ENCODE assay signal across 19 cellular contexts in the genomic region with DNA sequence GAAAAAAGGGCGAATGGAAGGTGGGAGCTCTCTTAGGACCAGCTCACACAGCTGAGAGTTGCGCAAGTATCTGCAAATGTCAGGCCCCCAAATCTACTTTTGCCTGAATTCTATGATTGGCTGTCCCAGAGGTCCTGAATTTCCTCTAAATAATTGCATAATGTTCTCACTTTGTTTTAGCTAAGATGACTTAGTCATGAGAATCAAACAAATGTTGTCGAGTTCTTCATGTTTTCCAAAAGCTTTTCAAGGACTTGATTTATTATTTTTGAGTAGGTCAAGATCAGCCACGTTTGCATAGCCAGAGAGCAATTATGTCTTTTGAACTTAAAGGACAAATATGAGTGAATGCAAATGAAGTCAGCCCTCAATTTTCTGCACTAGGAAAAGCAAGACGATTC.
DNase-seq lines count a peak whose midpoint lies in the region; ATAC-seq and TF ChIP-seq lines count a peak whose summit lies in the region.
"Had no signal": no experiment of that assay in that cellular context is flagged by ENCODE, and none has a peak within 500 bp of the region (broad histone marks: within the 10 kb centered on the region; RNA-seq: fewer than 3 reads in every experiment).

No MANE protein-coding gene starts in this region.

- intact Hi-C loops in heart left ventricle (cut with DNase I) (loop anchor here in 7 of 10 donors (5.0 to 10.0 kb wide), 10 partner anchors 64 to 548 kb away; no protein-coding TSS in a partner anchor), sigmoid colon (cut with DNase I) (loop anchor here (5.0 kb wide), 1 partner anchor 234 kb away; no protein-coding TSS in a partner anchor)

- DNase-seq in EH (ENCODE audit: low read depth), result peak; percentile 37
- peak; percentile 68 for DNase-seq in adipocyte (ENCODE audit: low read depth)
- no peak for DNase-seq in heart left ventricle
- DNase-seq in sigmoid colon, result peak; percentile 77
- DNase-seq in activated naive CD4-positive, alpha-beta T cell treated with anti-CD3 and anti-CD28 coated beads, Interleukin-2, amount 50 U/mL, for 72 hours (ENCODE audit: low spot score in 2 of 2), result no peak
- no peak for DNase-seq in WERI-Rb-1
- no peak for DNase-seq in ecto neural progenitor cell (ENCODE audit: low spot score)
- DNase-seq in DMS114 treated with DMSO at 0.1 percent for 48 hours (lab: John Stamatoyannopoulos, UW; ENCODE audit: unreplicated experiment), result no peak
- DNase-seq: activated CD4-positive, alpha-beta T cell treated with anti-CD3 and anti-CD28 coated beads, Interleukin-2, amount 10 ng/mL, durations not matched to agents 7 days and 5 days; activated naive CD4-positive, alpha-beta T cell treated with anti-CD3 and anti-CD28 coated beads for 36 hours; effector memory CD8-positive, alpha-beta T cell; kidney; NCI-H146; NCI-H345; stimulated activated CD4-positive, alpha-beta T cell treated with anti-CD3 and anti-CD28 coated beads, Interleukin-12 subunit alpha, Interleukin-12 subunit beta, amount 100 ng/mL, for 4 hours; stimulated activated naive CD4-positive, alpha-beta T cell treated with Interleukin-2 at 50 U/mL for 16 hours had no signal

- no peaks in the 10 kb centered on the region for H3K36me3 ChIP-seq in adipocyte (ENCODE audit: control insufficient read depth, insufficient read depth, low read length, severe bottlenecking)
- H3K36me3 ChIP-seq in heart left ventricle, result no peaks in the 10 kb centered on the region
- H3K36me3 ChIP-seq in sigmoid colon, result no peaks in the 10 kb centered on the region
- no peaks in the 10 kb centered on the region for H3K36me3 ChIP-seq in WERI-Rb-1
- H3K36me3 ChIP-seq: cardiac muscle cell, SJSA1 had no signal

- WGBS in heart left ventricle, 4 donors, result 57 to 66% (median 61%) methylated on average over 5 of the region's 5 CpGs
- 46 to 47% methylated on average over 5 of the region's 5 CpGs for WGBS in sigmoid colon, 2 donors

- peak overlapping the region; percentile 20 for H3K9ac ChIP-seq in adipocyte (ENCODE audit: low read length)
- H3K9ac ChIP-seq: KMS-11 had no signal

- H3K27me3 ChIP-seq in adipocyte (replicated peaks; ENCODE audit: control insufficient read depth, insufficient read depth, low read length) (no peaks in the 10 kb centered on the region), heart left ventricle (no peaks in the 10 kb centered on the region), sigmoid colon (no peaks in the 10 kb centered on the region), WERI-Rb-1 (ENCODE audit: insufficient read depth, low read depth, severe bottlenecking) (no peaks in the 10 kb centered on the region)
- H3K27me3 ChIP-seq: cardiac muscle cell, SJSA1 had no signal

- no peak for TF ChIP-seq EP300 in sigmoid colon (IDR thresholded peaks at IDR 0.05)

- H3K4me1 ChIP-seq in adipocyte (ENCODE audit: control insufficient read depth, insufficient read depth, low read length), result peaks cover 27% of the 10 kb centered on the region
- H3K4me1 ChIP-seq in heart left ventricle, result peaks cover 0 to 36% (median 20%) of the 10 kb centered on the region in 12 donors
- H3K4me1 ChIP-seq in sigmoid colon, result peaks cover 0 to 52% (median 47%) of the 10 kb centered on the region in 4 donors

- no peak for TF ChIP-seq CTCF in heart left ventricle (IDR thresholded peaks at IDR 0.05)
- no peak for TF ChIP-seq CTCF in sigmoid colon (IDR thresholded peaks at IDR 0.05)
- no peak for TF ChIP-seq CTCF in WERI-Rb-1 (IDR thresholded peaks at IDR 0.05; ENCODE audit: low read depth, low read length)

- H3K27ac ChIP-seq in heart left ventricle (peak overlapping the region; percentile 15 to 85 (median 71)), sigmoid colon (peak overlapping the region; percentile 59 to 73 (median 68)), WERI-Rb-1 (no peak overlapping the region)
- H3K27ac ChIP-seq: cardiac muscle cell, KMS-11, SJSA1 had no signal

- no peaks in the 10 kb centered on the region for H3K9me3 ChIP-seq in adipocyte (ENCODE audit: control insufficient read depth, low read length)
- H3K9me3 ChIP-seq in heart left ventricle, result no peaks in the 10 kb centered on the region
- no peaks in the 10 kb centered on the region for H3K9me3 ChIP-seq in sigmoid colon
- H3K9me3 ChIP-seq in WERI-Rb-1 (ENCODE audit: severe bottlenecking), result no peaks in the 10 kb centered on the region
- H3K9me3 ChIP-seq: SJSA1 had no signal

- H3K9me3 Mint-ChIP-seq in activated naive CD4-positive, alpha-beta T cell treated with anti-CD3 and anti-CD28 coated beads, Interleukin-2, amount 50 U/mL, for 72 hours, result no peaks in the 10 kb centered on the region
- H3K9me3 Mint-ChIP-seq: activated CD4-positive, alpha-beta T cell treated with anti-CD3 and anti-CD28 coated beads, Interleukin-2, amount 10 ng/mL, durations not matched to agents 7 days and 5 days; activated naive CD4-positive, alpha-beta T cell treated with anti-CD3 and anti-CD28 coated beads for 36 hours had no signal

- ATAC-seq in heart left ventricle, result peak in 3 of 4 donors; percentile 48 to 68 (median 55)
- ATAC-seq in activated naive CD4-positive, alpha-beta T cell treated with anti-CD3 and anti-CD28 coated beads, Interleukin-2, amount 50 U/mL, for 72 hours, result no peak
- ATAC-seq: effector memory CD8-positive, alpha-beta T cell had no signal

- H3K27ac Mint-ChIP-seq in activated naive CD4-positive, alpha-beta T cell treated with anti-CD3 and anti-CD28 coated beads, Interleukin-2, amount 50 U/mL, for 72 hours, result no peak overlapping the region
- H3K27ac Mint-ChIP-seq: activated CD4-positive, alpha-beta T cell treated with anti-CD3 and anti-CD28 coated beads, Interleukin-2, amount 10 ng/mL, durations not matched to agents 7 days and 5 days; activated naive CD4-positive, alpha-beta T cell treated with anti-CD3 and anti-CD28 coated beads for 36 hours; effector memory CD8-positive, alpha-beta T cell had no signal

- no peak for TF ChIP-seq POLR2A in heart left ventricle (IDR thresholded peaks at IDR 0.05)
- TF ChIP-seq POLR2A in sigmoid colon (IDR thresholded peaks at IDR 0.05), result no peak

- no peaks in the 10 kb centered on the region for H3K36me3 Mint-ChIP-seq in activated naive CD4-positive, alpha-beta T cell treated with anti-CD3 and anti-CD28 coated beads, Interleukin-2, amount 50 U/mL, for 72 hours

- H3K4me3 ChIP-seq in adipocyte (ENCODE audit: low read length), result peak overlapping the region; percentile 67
- peak overlapping the region in 1 of 12 donors; percentile 7 for H3K4me3 ChIP-seq in heart left ventricle
- no peak overlapping the region for H3K4me3 ChIP-seq in sigmoid colon
- H3K4me3 ChIP-seq in WERI-Rb-1 (ENCODE audit: low read depth, low read length), result no peak overlapping the region
- H3K4me3 ChIP-seq: cardiac muscle cell, SJSA1 had no signal

Comparison
In these comparisons a context has a peak if more than half of its experiments do, and no peak if none do; other contexts are left out.
1. DNase-seq: peak in EH (single experiment), adipocyte (single experiment) and sigmoid colon (single experiment); none in heart left ventricle (0 of 5), activated naive CD4-positive, alpha-beta T cell treated with anti-CD3 and anti-CD28 coated beads, Interleukin-2, amount 50 U/mL, for 72 hours (0 of 2), WERI-Rb-1 (single experiment), ecto neural progenitor cell (single experiment) and DMS114 treated with DMSO at 0.1 percent for 48 hours (single experiment).
2. ATAC-seq: peak in heart left ventricle (3 of 4); none in activated naive CD4-positive, alpha-beta T cell treated with anti-CD3 and anti-CD28 coated beads, Interleukin-2, amount 50 U/mL, for 72 hours (0 of 2).